Comparison of ENCODE assay signal across 8 cellular contexts in the genomic region with DNA sequence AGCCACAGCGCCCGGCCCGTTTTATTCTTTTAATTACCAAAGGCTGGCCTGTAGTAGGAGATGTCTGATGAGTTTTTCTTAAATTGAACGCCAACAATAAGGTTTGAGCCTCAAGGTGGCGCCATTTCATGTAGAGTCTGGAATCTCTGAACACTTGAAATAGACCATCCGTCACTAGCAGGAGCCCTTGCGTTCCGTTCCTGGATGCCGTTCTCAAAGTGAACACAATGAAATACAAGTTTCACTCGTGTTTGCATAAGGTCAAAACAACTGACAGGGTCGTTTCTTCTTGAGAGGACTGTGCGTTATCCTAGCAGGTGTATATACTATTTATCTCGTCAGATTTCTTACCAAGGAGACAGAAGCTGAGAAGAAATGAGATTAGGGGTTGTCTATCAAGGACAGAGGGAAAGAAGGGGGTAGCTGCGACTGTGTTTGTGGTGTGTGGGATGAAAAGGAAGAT. TPM values are rescaled to one million over a fixed set of nuclear protein-coding genes. Genes with fewer than 3 reads are reported as not detected.
A peak's percentile ranks its signal among the peaks of the same experiment; 100 is the strongest.
DNase-seq lines count a peak whose midpoint lies in the region; ATAC-seq, FAIRE-seq and TF ChIP-seq lines count a peak whose summit lies in the region.

No MANE protein-coding gene starts in this region.

- in situ Hi-C loops in ACHN (cut with HindIII; ENCODE audit: low pct_ligation_motif_present, low pct_unique_long_range_greater_than_20kb, low sequenced_read_pairs), result no loop called here
- in situ Hi-C loops in GM23248 (cut with MboI), result no loop called here

- H3K4me3 ChIP-seq in GM23248 (no peak overlapping the region), cardiac fibroblast (replicated peaks in 1 of 2; ENCODE audit: low read depth in 2 of 2, low read length in 2 of 2) (no peak overlapping the region), kidney (ENCODE audit: low read length in 2 of 2) (no peak overlapping the region)

- H3K4me1 ChIP-seq in GM23248 (ENCODE audit: insufficient read depth) (no peaks in the 10 kb centered on the region), kidney (ENCODE audit: control insufficient read depth in 1 of 2, insufficient read depth in 1 of 2, low read depth in 1 of 2, low read length in 2 of 2) (peaks cover 0 to 2% of the 10 kb centered on the region in 2 donors)

- TF ChIP-seq CTCF in cardiac fibroblast (IDR thresholded peaks at IDR 0.05; ENCODE audit: low read depth, low read length) (peak; percentile 63), kidney (IDR thresholded peaks at IDR 0.05; ENCODE audit: borderline replicate concordance, extremely low read depth, insufficient read depth) (peak; percentile 82)

- ATAC-seq in HG03521 (IDR thresholded peaks at IDR 0.05; ENCODE audit: unreplicated experiment), result no peak

- H3K4me2 ChIP-seq in GM23248 (ENCODE audit: unreplicated experiment), result no peak overlapping the region

- H3K79me2 ChIP-seq in GM23248 (ENCODE audit: insufficient read depth), result no peaks in the 10 kb centered on the region

- H3K9me3 ChIP-seq in GM23248 (ENCODE audit: low read depth) (no peaks in the 10 kb centered on the region), kidney (ENCODE audit: control insufficient read depth in 1 of 2, low read length in 2 of 2) (no peaks in the 10 kb centered on the region)

- H3K9ac ChIP-seq in GM23248 (no peak overlapping the region), kidney (ENCODE audit: low read length in 2 of 2) (no peak overlapping the region)

- H2AFZ ChIP-seq in GM23248, result peak overlapping the region; percentile 59

- H3K27ac ChIP-seq in GM23248, result no peak overlapping the region
- H3K27ac ChIP-seq in kidney (ENCODE audit: low read depth in 2 of 2, low read length in 2 of 2), result no peak overlapping the region

- DNase-seq in ACHN (peak; percentile 80), GM23248 (peak; percentile 79), NCI-H226 (peak; percentile 50), cardiac fibroblast (ENCODE audit: low read depth in 2 of 2) (peak; percentile 85 to 89), kidney (no peak)
- DNase-seq in activated CD4-positive, CD25-positive, alpha-beta regulatory T cell (lab: John Stamatoyannopoulos, UW), result peak; percentile 22 to 55 (median 46)
- peak; percentile 81 to 82 for DNase-seq in stimulated activated CD4-positive, alpha-beta T cell treated with anti-CD3 and anti-CD28 coated beads, Interleukin-2, amount 100 ng/mL, for 24 hours

- H3K27me3 ChIP-seq in GM23248 (replicated peaks; ENCODE audit: insufficient read depth), result peaks cover 26% of the 10 kb centered on the region

- intact Hi-C loops in kidney (cut with DNase I), result no loop called here

- no peaks in the 10 kb centered on the region for H4K20me1 ChIP-seq in GM23248 (ENCODE audit: insufficient read depth)

- 9 to 13% methylated on average over 14 of the region's 14 CpGs for WGBS in GM23248 (ENCODE audit: low coverage in 1 of 2, low lambda C conversion rate in 2 of 2, missing lambda C conversion rate in 2 of 2), 2 experiments

- no peaks in the 10 kb centered on the region for H3K9me2 ChIP-seq in GM23248 (ENCODE audit: insufficient read depth)

- H3K36me3 ChIP-seq in GM23248 (ENCODE audit: low read depth) (no peaks in the 10 kb centered on the region), kidney (ENCODE audit: control insufficient read depth in 1 of 2, insufficient read depth in 2 of 2, low read length in 2 of 2) (no peaks in the 10 kb centered on the region)

- peak; percentile 74 for FAIRE-seq in kidney (lab: Jason Lieb, UNC)

- H3F3A ChIP-seq in GM23248 (ENCODE audit: insufficient read depth), result no peaks in the 10 kb centered on the region

RNA-seq across cellular contexts. Expression of a gene that starts 18.7 kb away (rescaled TPM):
- not detected in 2 replicates for total RNA-seq in GM23248 (2014; rRNA removed; shearing (Covaris generic))
- polyA plus RNA-seq in GM23248 (2016; fragmentation: Nextera tagmentation; extraction: Ambion mirVana) (not detected in 2 replicates), kidney (ENCODE audit: insufficient read depth, low read depth, low replicate concordance) (not detected)
- not detected for total RNA-seq in kidney

RNA-seq across cellular contexts. Expression of a gene that starts 37.2 kb away (rescaled TPM):
- not detected in 2 replicates for total RNA-seq in GM23248 (2014; rRNA removed; shearing (Covaris generic))
- not detected in 2 replicates for polyA plus RNA-seq in GM23248 (2016; fragmentation: Nextera tagmentation; extraction: Ambion mirVana)
- 2.2 TPM for total RNA-seq in kidney
- 1.7 TPM for polyA plus RNA-seq in kidney (ENCODE audit: insufficient read depth, low read depth, low replicate concordance)

RNA-seq across cellular contexts. Expression of a gene that starts 47.5 kb away (rescaled TPM):
- total RNA-seq in GM23248 (2014; rRNA removed; shearing (Covaris generic)), result 16.0 and 39.5 TPM in 2 replicates
- polyA plus RNA-seq in GM23248 (2016; fragmentation: Nextera tagmentation; extraction: Ambion mirVana) (4.6 and 5.1 TPM in 2 replicates), kidney (ENCODE audit: insufficient read depth, low read depth, low replicate concordance) (2.9 TPM)
- total RNA-seq in kidney, result 17.5 TPM
